Comparison of ENCODE assay signal across 10 cellular contexts in genomic region chr5:43604699-43605098, GRCh38. TPM values are rescaled to one million over a fixed set of nuclear protein-coding genes. Genes with fewer than 3 reads are reported as not detected.
DNase-seq lines count a peak whose midpoint lies in the region; FAIRE-seq and TF ChIP-seq lines count a peak whose summit lies in the region.
"Had no signal": no experiment of that assay in that cellular context is flagged by ENCODE, and none has a peak within 500 bp of the region (broad histone marks: within the 10 kb centered on the region; RNA-seq: fewer than 3 reads in every experiment).

No MANE protein-coding gene starts in this region.

- H3K27me3 ChIP-seq in HAP-1 (ENCODE audit: low read depth) = no peaks in the 10 kb centered on the region
- no peaks in the 10 kb centered on the region for H3K27me3 ChIP-seq in astrocyte (ENCODE audit: insufficient read depth, low read length)
- H3K27me3 ChIP-seq in neural cell (ENCODE audit: insufficient read depth, low read depth, low read length) = no peaks in the 10 kb centered on the region
- H3K27me3 ChIP-seq: upper lobe of left lung had no signal

- TF ChIP-seq RAD21 in neural cell (conservative IDR thresholded peaks at IDR 0.05) = no peak

- no peak for TF ChIP-seq EP300 in neural cell (conservative IDR thresholded peaks at IDR 0.05; ENCODE audit: poor library complexity, severe bottlenecking)

- peaks cover 21% of the 10 kb centered on the region for H3K4me1 ChIP-seq in HAP-1
- peaks cover 18% of the 10 kb centered on the region for H3K4me1 ChIP-seq in astrocyte (ENCODE audit: insufficient read depth, low read length)

- no peaks in the 10 kb centered on the region for H3K36me3 Mint-ChIP-seq in astrocyte (ENCODE audit: low read depth, unreplicated experiment)

- H3K9me3 ChIP-seq in HAP-1 (no peaks in the 10 kb centered on the region), astrocyte (ENCODE audit: insufficient read depth, low read depth, low read length) (no peaks in the 10 kb centered on the region), neural cell (ENCODE audit: low read length) (no peaks in the 10 kb centered on the region)
- H3K9me3 ChIP-seq: upper lobe of left lung had no signal

- no peak overlapping the region for H3K4me3 Mint-ChIP-seq in astrocyte (ENCODE audit: unreplicated experiment)

- no peaks in the 10 kb centered on the region for H3F3A ChIP-seq in neural cell (ENCODE audit: insufficient read depth, low read length, poor library complexity, severe bottlenecking)

- no peak overlapping the region for H3K27ac Mint-ChIP-seq in astrocyte (ENCODE audit: unreplicated experiment)

- no peak for FAIRE-seq in astrocyte (lab: Jason Lieb, UNC)

- peak; percentile 50 for DNase-seq in CD1c-positive myeloid dendritic cell (ENCODE audit: extremely low spot score)
- DNase-seq in HAP-1 (ENCODE audit: low spot score in 2 of 2) = no peak
- DNase-seq in astrocyte (ENCODE audit: low read depth) = no peak
- DNase-seq in NCI-H524 (lab: John Stamatoyannopoulos, UW) = no peak
- no peak for DNase-seq in GM03348 (ENCODE audit: low spot score)
- no peak for DNase-seq in NCI-H2107 treated with DMSO at 0.1 percent for 48 hours (lab: John Stamatoyannopoulos, UW; ENCODE audit: unreplicated experiment)
- DNase-seq in stimulated activated CD4-positive, alpha-beta T cell treated with anti-CD3 and anti-CD28 coated beads, Interleukin-4, amount 100 ng/mL, for 4 hours = no peak
- DNase-seq: NCI-H510A treated with DMSO at 0.1 percent for 48 hours, upper lobe of left lung had no signal

- H3K9me2 ChIP-seq in neural cell (ENCODE audit: insufficient read depth, low read length) = no peaks in the 10 kb centered on the region

- H3K9me3 Mint-ChIP-seq in astrocyte (ENCODE audit: unreplicated experiment) = no peaks in the 10 kb centered on the region

- H4K20me1 ChIP-seq in astrocyte (ENCODE audit: insufficient read depth, low read length) (no peaks in the 10 kb centered on the region), neural cell (ENCODE audit: insufficient read depth) (no peaks in the 10 kb centered on the region)

- peak overlapping the region; percentile 51 for H3K4me3 ChIP-seq in HAP-1
- H3K4me3 ChIP-seq in astrocyte (ENCODE audit: insufficient read depth, low read depth, low read length) = no peak overlapping the region
- H3K4me3 ChIP-seq in neural cell (ENCODE audit: low read length) = peak overlapping the region; percentile 71

- H3K27me3 Mint-ChIP-seq in astrocyte (ENCODE audit: low read depth, unreplicated experiment) = no peaks in the 10 kb centered on the region

- H3K27ac ChIP-seq in astrocyte (ENCODE audit: low read depth, low read length) = no peak overlapping the region
- no peak overlapping the region for H3K27ac ChIP-seq in neural cell (ENCODE audit: low read length)

- H3K9ac ChIP-seq in astrocyte (ENCODE audit: low read length) = no peak overlapping the region
- H3K9ac ChIP-seq in neural cell (ENCODE audit: low read length) = no peak overlapping the region

- peaks cover 14% of the 10 kb centered on the region for H3K4me1 Mint-ChIP-seq in astrocyte (ENCODE audit: low read depth, unreplicated experiment)

- in situ Hi-C loops in HAP-1 (cut with MboI; ENCODE audit: low sequenced_read_pairs) = loop anchor here (5.0 kb wide), 1 partner anchor 57 kb away; no protein-coding TSS in a partner anchor

- H2AFZ ChIP-seq in astrocyte (ENCODE audit: low read depth, low read length) (no peak overlapping the region), neural cell (ENCODE audit: low read depth, low read length) (no peak overlapping the region)

- TF ChIP-seq CTCF in astrocyte (IDR thresholded peaks at IDR 0.05; ENCODE audit: insufficient read depth, low read depth, low read length) (no peak), neural cell (IDR thresholded peaks at IDR 0.05; ENCODE audit: poor library complexity, severe bottlenecking) (no peak)

- peaks cover 42% of the 10 kb centered on the region for H3K36me3 ChIP-seq in HAP-1 (replicated peaks)
- no peaks in the 10 kb centered on the region for H3K36me3 ChIP-seq in astrocyte (ENCODE audit: insufficient read depth, low read length)
- H3K36me3 ChIP-seq in neural cell (ENCODE audit: insufficient read depth, low read length) = peaks cover 4% of the 10 kb centered on the region

- H3K79me2 ChIP-seq in astrocyte (ENCODE audit: insufficient read depth, low read length) = peaks cover 32% of the 10 kb centered on the region
- peaks cover 4% of the 10 kb centered on the region for H3K79me2 ChIP-seq in neural cell (replicated peaks; ENCODE audit: insufficient read depth, low read length)

- H3K4me2 ChIP-seq in astrocyte (ENCODE audit: low read length) = peak overlapping the region; percentile 100
- H3K4me2 ChIP-seq in neural cell (ENCODE audit: low read length) = no peak overlapping the region

TF ChIP-seq in neural cell, 6 proteins besides CTCF, POLR2A, EP300 and RAD21:
- TF ChIP-seq MXI1 (conservative IDR thresholded peaks at IDR 0.05; ENCODE audit: poor library complexity, severe bottlenecking) (no peak), SMC3 (conservative IDR thresholded peaks at IDR 0.05; ENCODE audit: poor library complexity) (no peak)
- TF ChIP-seq, protein P1, sequence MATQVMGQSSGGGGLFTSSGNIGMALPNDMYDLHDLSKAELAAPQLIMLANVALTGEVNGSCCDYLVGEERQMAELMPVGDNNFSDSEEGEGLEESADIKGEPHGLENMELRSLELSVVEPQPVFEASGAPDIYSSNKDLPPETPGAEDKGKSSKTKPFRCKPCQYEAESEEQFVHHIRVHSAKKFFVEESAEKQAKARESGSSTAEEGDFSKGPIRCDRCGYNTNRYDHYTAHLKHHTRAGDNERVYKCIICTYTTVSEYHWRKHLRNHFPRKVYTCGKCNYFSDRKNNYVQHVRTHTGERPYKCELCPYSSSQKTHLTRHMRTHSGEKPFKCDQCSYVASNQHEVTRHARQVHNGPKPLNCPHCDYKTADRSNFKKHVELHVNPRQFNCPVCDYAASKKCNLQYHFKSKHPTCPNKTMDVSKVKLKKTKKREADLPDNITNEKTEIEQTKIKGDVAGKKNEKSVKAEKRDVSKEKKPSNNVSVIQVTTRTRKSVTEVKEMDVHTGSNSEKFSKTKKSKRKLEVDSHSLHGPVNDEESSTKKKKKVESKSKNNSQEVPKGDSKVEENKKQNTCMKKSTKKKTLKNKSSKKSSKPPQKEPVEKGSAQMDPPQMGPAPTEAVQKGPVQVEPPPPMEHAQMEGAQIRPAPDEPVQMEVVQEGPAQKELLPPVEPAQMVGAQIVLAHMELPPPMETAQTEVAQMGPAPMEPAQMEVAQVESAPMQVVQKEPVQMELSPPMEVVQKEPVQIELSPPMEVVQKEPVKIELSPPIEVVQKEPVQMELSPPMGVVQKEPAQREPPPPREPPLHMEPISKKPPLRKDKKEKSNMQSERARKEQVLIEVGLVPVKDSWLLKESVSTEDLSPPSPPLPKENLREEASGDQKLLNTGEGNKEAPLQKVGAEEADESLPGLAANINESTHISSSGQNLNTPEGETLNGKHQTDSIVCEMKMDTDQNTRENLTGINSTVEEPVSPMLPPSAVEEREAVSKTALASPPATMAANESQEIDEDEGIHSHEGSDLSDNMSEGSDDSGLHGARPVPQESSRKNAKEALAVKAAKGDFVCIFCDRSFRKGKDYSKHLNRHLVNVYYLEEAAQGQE (IDR thresholded peaks at IDR 0.05; ENCODE audit: borderline replicate concordance) = no peak

RNA-seq across cellular contexts. Expression of gene NNT, which starts 1.7 kb away (rescaled TPM):
- total RNA-seq in astrocyte = 38.9 and 44.3 TPM in 2 replicates
- 120 and 132 TPM in 2 replicates for polyA plus RNA-seq in neural cell
- 139 and 146 TPM in 2 replicates for polyA minus RNA-seq in neural cell

RNA-seq across cellular contexts. Expression of gene PAIP1, which starts 47.8 kb away (rescaled TPM):
- 95.7 and 101 TPM in 2 replicates for total RNA-seq in astrocyte
- 266 and 276 TPM in 2 replicates for polyA plus RNA-seq in neural cell
- 276 and 281 TPM in 2 replicates for polyA minus RNA-seq in neural cell
